ENCODE assay signal across 29 cellular contexts in the genomic region with DNA sequence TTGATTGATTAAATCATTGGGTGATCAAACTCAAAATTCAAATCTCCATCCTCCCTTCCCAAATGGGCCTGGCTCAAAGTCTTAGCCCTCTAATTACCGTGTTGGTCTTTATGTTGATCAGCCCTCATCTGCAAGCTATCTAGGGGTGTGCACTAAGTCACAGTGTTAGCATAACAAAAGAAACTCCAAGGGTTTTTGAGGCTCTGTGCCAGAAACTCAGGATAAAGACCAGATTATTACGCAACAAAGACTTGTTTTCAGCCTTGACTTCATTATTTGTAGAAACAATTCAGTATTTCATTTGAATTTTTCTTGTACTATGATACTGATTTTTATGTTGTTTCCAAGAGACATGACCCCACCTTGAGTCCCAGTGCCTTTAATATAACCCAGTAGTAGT. TPM values are rescaled to one million over a fixed set of nuclear protein-coding genes. Genes with fewer than 3 reads are reported as not detected.
DNase-seq lines count a peak whose midpoint lies in the region; ATAC-seq and TF ChIP-seq lines count a peak whose summit lies in the region.
"Had no signal": no experiment of that assay in that cellular context is flagged by ENCODE, and none has a peak within 500 bp of the region (broad histone marks: within the 10 kb centered on the region; RNA-seq: fewer than 3 reads in every experiment).

No MANE protein-coding gene starts in this region.

- in situ Hi-C loops in IMR-90 (cut with MboI; ENCODE audit: low sequenced_read_pairs) (no loop called here), ACHN (cut with HindIII; ENCODE audit: low pct_ligation_motif_present, low pct_unique_long_range_greater_than_20kb, low sequenced_read_pairs) (no loop called here)

- H3K23ac ChIP-seq in IMR-90 (ENCODE audit: low read depth, low read length) = no peak overlapping the region

- TF ChIP-seq POLR2A in IMR-90 (IDR thresholded peaks at IDR 0.05; ENCODE audit: low read depth, low read length) = no peak

- H3K4me3 ChIP-seq in A673 (ENCODE audit: low read depth, low read length, poor library complexity, severe bottlenecking) = no peak overlapping the region
- H3K4me3 ChIP-seq in IMR-90 (ENCODE audit: insufficient read depth, low read depth, low read length) = no peak overlapping the region
- no peak overlapping the region for H3K4me3 ChIP-seq in choroid plexus epithelial cell (ENCODE audit: low read depth, low read length)
- H3K4me3 ChIP-seq: BLaER1, dorsolateral prefrontal cortex, esophagus muscularis mucosa, GM12878, ovary, stomach, uterus had no signal

- no CpG with 5 or more reads among the region's 2 CpGs for WGBS in IMR-90 (ENCODE audit: extremely low coverage in 2 of 2, insufficient read length in 1 of 2), 2 experiments

- CTCF ChIA-PET in A673 (lab: Charles Lee) = no interaction called here
- CTCF ChIA-PET in IMR-90 (lab: Yijun Ruan, JAX) = no interaction called here

- H3K27me3 ChIP-seq in A673 (replicated peaks; ENCODE audit: insufficient read depth, low read depth, low read length, poor library complexity) (no peaks in the 10 kb centered on the region), IMR-90 (ENCODE audit: control insufficient read depth, insufficient read depth, low read length) (no peaks in the 10 kb centered on the region)
- H3K27me3 ChIP-seq: BLaER1, dorsolateral prefrontal cortex, esophagus muscularis mucosa, ovary, stomach, uterus had no signal

- H3K9me3 Mint-ChIP-seq in progenitor cell of endocrine pancreas (ENCODE audit: low read depth) = no peaks in the 10 kb centered on the region
- H3K9me3 Mint-ChIP-seq: activated T-cell treated with anti-CD3 and anti-CD28 coated beads, Interleukin-2, amount 50 U/mL, for 72 hours; HFFc6; immature natural killer cell; nephron progenitor cell; T-cell had no signal

- DNase-seq in A673 (ENCODE audit: low spot score) = peak; percentile 81
- DNase-seq in IMR-90 = no peak
- DNase-seq in choroid plexus epithelial cell (ENCODE audit: low read depth) = peak; percentile 35
- DNase-seq in iris pigment epithelial cell (ENCODE audit: low read depth) = peak; percentile 49
- no peak for DNase-seq in ACHN
- DNase-seq in progenitor cell of endocrine pancreas (ENCODE audit: low spot score, unreplicated experiment) = no peak
- no peak for DNase-seq in NCI-H226
- DNase-seq: activated CD4-positive, alpha-beta T cell treated with anti-CD3 and anti-CD28 coated beads, Interleukin-2, amount 50 U/mL, for 4 hours; activated T-cell treated with anti-CD3 and anti-CD28 coated beads, Interleukin-2, amount 50 U/mL, for 72 hours; cerebellar nuclear complex; dorsolateral prefrontal cortex; HFFc6; hippocampal formation; immature natural killer cell; NCI-H1105; NCI-H187 treated with DMSO at 0.1 percent for 48 hours; NCI-H526 treated with DMSO at 0.1 percent for 48 hours; nephron progenitor cell; NK-92 treated with Interleukin-12 subunit alpha and Interleukin-12 subunit beta, amount 100 ng/mL, for 24 hours; ovary; PC-3; stimulated activated CD4-positive, alpha-beta T cell treated with anti-CD3 and anti-CD28 coated beads, Interleukin-2, amount 100 ng/mL, for 48 hours; stomach; T-cell; uterus had no signal

- no peak for TF ChIP-seq CTCF in A673 (conservative IDR thresholded peaks at IDR 0.05; ENCODE audit: low read depth, low read length)
- TF ChIP-seq CTCF in IMR-90 (conservative IDR thresholded peaks at IDR 0.05; ENCODE audit: low read depth, low read length) = no peak
- no peak for TF ChIP-seq CTCF in choroid plexus epithelial cell (conservative IDR thresholded peaks at IDR 0.05; ENCODE audit: low read depth, low read length)
- TF ChIP-seq CTCF in progenitor cell of endocrine pancreas (IDR thresholded peaks at IDR 0.05; ENCODE audit: unreplicated experiment) = no peak

- H4K5ac ChIP-seq in IMR-90 (ENCODE audit: low read depth, low read length) = no peak overlapping the region

- no peak overlapping the region for H3K18ac ChIP-seq in IMR-90 (ENCODE audit: low read depth, low read length)

- no peak overlapping the region for H2AK5ac ChIP-seq in IMR-90 (ENCODE audit: low read depth, low read length)

- H3K27ac ChIP-seq in A673 (ENCODE audit: low read depth, low read length, poor library complexity, severe bottlenecking) (no peak overlapping the region), IMR-90 (ENCODE audit: insufficient read depth, low read length) (no peak overlapping the region)
- H3K27ac ChIP-seq: BLaER1, dorsolateral prefrontal cortex, esophagus muscularis mucosa, ovary, stomach, uterus had no signal

- no peak for TF ChIP-seq RAD21 in IMR-90 (IDR thresholded peaks at IDR 0.05; ENCODE audit: low read length)

- H2BK5ac ChIP-seq in IMR-90 (ENCODE audit: low read depth, low read length, poor library complexity, severe bottlenecking) = no peak overlapping the region

- BruUV-seq in A673 (replicated peaks; lab: Mats Ljungman, UMichigan) (no TSS peak), IMR-90 (replicated peaks; lab: Mats Ljungman, UMichigan) (no TSS peak)

- H2BK120ac ChIP-seq in IMR-90 (ENCODE audit: low read depth, low read length) = no peak overlapping the region

- no peak overlapping the region for H2AK9ac ChIP-seq in IMR-90 (replicated peaks; ENCODE audit: low read depth, low read length, poor library complexity)

- intact Hi-C loops in A673 (cut with micrococcal nuclease; ENCODE audit: unreplicated experiment) (no loop called here), IMR-90 (cut with micrococcal nuclease) (no loop called here)

- no peak overlapping the region for H3K4me3 Mint-ChIP-seq in progenitor cell of endocrine pancreas (ENCODE audit: low read depth)
- H3K4me3 Mint-ChIP-seq: activated T-cell treated with anti-CD3 and anti-CD28 coated beads, Interleukin-2, amount 50 U/mL, for 72 hours; HFFc6; immature natural killer cell; nephron progenitor cell; T-cell had no signal

- no peaks in the 10 kb centered on the region; the same call in 1 of the 2 replicates for H4K20me1 ChIP-seq in IMR-90 (ENCODE audit: insufficient read depth, low read length)
- H4K20me1 ChIP-seq: BLaER1 had no signal

- no peaks in the 10 kb centered on the region for H3K9me1 ChIP-seq in IMR-90 (ENCODE audit: insufficient read depth, low read length)

- H3K36me3 Mint-ChIP-seq in progenitor cell of endocrine pancreas (ENCODE audit: insufficient read depth) = peaks cover 9% of the 10 kb centered on the region

- H4K8ac ChIP-seq in IMR-90 (ENCODE audit: low read depth in 2 of 2, low read length in 2 of 2) = no peak overlapping the region

- POLR2A ChIA-PET in A673 (lab: Charles Lee; ENCODE audit: low non-redundant PET) = interaction anchor here (0.6 kb wide), 1 partner anchor 13 kb away, joined by 3 read pairs; no protein-coding TSS in a partner anchor
- POLR2A ChIA-PET in IMR-90 (lab: Charles Lee; ENCODE audit: unreplicated experiment) = no interaction called here

- H3K36me3 ChIP-seq in A673 (ENCODE audit: insufficient read depth, low read length, poor library complexity, severe bottlenecking) = peaks cover 61% of the 10 kb centered on the region
- peaks cover 5% of the 10 kb centered on the region; the same call in 1 of the 2 replicates for H3K36me3 ChIP-seq in IMR-90 (ENCODE audit: control insufficient read depth, insufficient read depth, low read length)
- H3K36me3 ChIP-seq: ovary, uterus had no signal

- H3K14ac ChIP-seq in IMR-90 (replicated peaks; ENCODE audit: low read depth, low read length) = no peak overlapping the region

- dilution Hi-C loops in IMR-90 (cut with HindIII; ENCODE audit: low sequenced_read_pairs, unreplicated experiment) = no loop called here

- no peak overlapping the region for H3K56ac ChIP-seq in IMR-90 (ENCODE audit: extremely low read depth, insufficient read depth, low read length)

- H3K4me1 ChIP-seq in A673 (ENCODE audit: insufficient read depth, low read length, poor library complexity, severe bottlenecking) (peaks cover 31% of the 10 kb centered on the region), IMR-90 (ENCODE audit: control insufficient read depth, insufficient read depth, low read length) (no peaks in the 10 kb centered on the region)
- H3K4me1 ChIP-seq: esophagus muscularis mucosa, uterus had no signal

- no peak overlapping the region for H3K9ac ChIP-seq in IMR-90 (ENCODE audit: low read depth, low read length)
- H3K9ac ChIP-seq: BLaER1 had no signal

- H2BK15ac ChIP-seq in IMR-90 (ENCODE audit: low read depth, low read length) = no peak overlapping the region

- no peaks in the 10 kb centered on the region for H3K27me3 Mint-ChIP-seq in progenitor cell of endocrine pancreas
- H3K27me3 Mint-ChIP-seq: T-cell had no signal

- peaks cover 9% of the 10 kb centered on the region for H3K4me1 Mint-ChIP-seq in progenitor cell of endocrine pancreas (ENCODE audit: low read depth)
- H3K4me1 Mint-ChIP-seq: nephron progenitor cell had no signal

- no peak overlapping the region for H4K91ac ChIP-seq in IMR-90 (ENCODE audit: insufficient read depth, low read depth, low read length)

- no peak overlapping the region for H3K4ac ChIP-seq in IMR-90 (ENCODE audit: low read depth, low read length)

- H3K9me3 ChIP-seq in A673 (ENCODE audit: low read depth, low read length, poor library complexity, severe bottlenecking) = no peaks in the 10 kb centered on the region
- H3K9me3 ChIP-seq in IMR-90 (ENCODE audit: control insufficient read depth, insufficient read depth, low read length) = no peaks in the 10 kb centered on the region
- H3K9me3 ChIP-seq: BLaER1, esophagus muscularis mucosa, ovary, stomach, uterus had no signal

- no peak overlapping the region for H2AFZ ChIP-seq in IMR-90 (replicated peaks; ENCODE audit: low read length, poor library complexity)

- H3K27ac Mint-ChIP-seq in progenitor cell of endocrine pancreas = no peak overlapping the region
- H3K27ac Mint-ChIP-seq: activated T-cell treated with anti-CD3 and anti-CD28 coated beads, Interleukin-2, amount 50 U/mL, for 72 hours; HFFc6; immature natural killer cell; nephron progenitor cell; T-cell had no signal

- peaks cover 20 to 26% of the 10 kb centered on the region in 2 experiments for H3K79me1 ChIP-seq in IMR-90 (ENCODE audit: low read depth in 1 of 2, low read length in 2 of 2)

- no peak overlapping the region for H3K4me2 ChIP-seq in IMR-90 (ENCODE audit: low read depth, low read length)
- H3K4me2 ChIP-seq: BLaER1 had no signal

- no peak overlapping the region for H2BK20ac ChIP-seq in IMR-90 (ENCODE audit: low read depth, low read length)

- no peak for ATAC-seq in IMR-90 (ENCODE audit: low read depth)
- ATAC-seq in GM21447 (IDR thresholded peaks at IDR 0.05; ENCODE audit: unreplicated experiment) = no peak
- ATAC-seq: activated T-cell treated with anti-CD3 and anti-CD28 coated beads, Interleukin-2, amount 50 U/mL, for 72 hours; GM12878; PC-3; T-cell had no signal

TF ChIP-seq in IMR-90, 13 proteins besides CTCF, POLR2A, EP300 and RAD21 (continues in another document):
- TF ChIP-seq RFX5 (IDR thresholded peaks at IDR 0.05; ENCODE audit: low read depth, low read length) (no peak), MAZ (IDR thresholded peaks at IDR 0.05; ENCODE audit: borderline replicate concordance, low read depth, low read length) (no peak), BHLHE40 (IDR thresholded peaks at IDR 0.05; ENCODE audit: low read depth, low read length) (no peak), CEBPB (IDR thresholded peaks at IDR 0.05; ENCODE audit: low read depth, low read length) (peak; percentile 91)

RNA-seq across cellular contexts. Expression of gene PSMD14, which starts 13.7 kb away (rescaled TPM):
- total RNA-seq in A673 (2021) (197 and 205 TPM in 2 replicates), IMR-90 (2012; rRNA removed) (110 and 191 TPM in 2 replicates), progenitor cell of endocrine pancreas (55.2 and 58.2 TPM in 2 replicates)
- polyA plus RNA-seq in IMR-90 (2012; rRNA removed) = 50.9 and 59.3 TPM in 2 replicates
- 12.7 and 22.7 TPM in 2 replicates for polyA plus RNA-seq in IMR-90 (2012; cell fraction: cytosol; rRNA removed)
- polyA plus RNA-seq in IMR-90 (2012; cell fraction: nucleus; rRNA removed; ENCODE audit: low replicate concordance) = 4.5 and 24.9 TPM in 2 replicates

Comparison
In these comparisons a context has a peak if more than half of its experiments do, and no peak if none do; other contexts are left out.
1. DNase-seq: peak in A673 (single experiment), choroid plexus epithelial cell (single experiment) and iris pigment epithelial cell (single experiment); none in IMR-90 (single experiment), ACHN (single experiment), progenitor cell of endocrine pancreas (single experiment) and NCI-H226 (single experiment).